Comparison of ENCODE assay signal across 1 cellular context in the genomic region with DNA sequence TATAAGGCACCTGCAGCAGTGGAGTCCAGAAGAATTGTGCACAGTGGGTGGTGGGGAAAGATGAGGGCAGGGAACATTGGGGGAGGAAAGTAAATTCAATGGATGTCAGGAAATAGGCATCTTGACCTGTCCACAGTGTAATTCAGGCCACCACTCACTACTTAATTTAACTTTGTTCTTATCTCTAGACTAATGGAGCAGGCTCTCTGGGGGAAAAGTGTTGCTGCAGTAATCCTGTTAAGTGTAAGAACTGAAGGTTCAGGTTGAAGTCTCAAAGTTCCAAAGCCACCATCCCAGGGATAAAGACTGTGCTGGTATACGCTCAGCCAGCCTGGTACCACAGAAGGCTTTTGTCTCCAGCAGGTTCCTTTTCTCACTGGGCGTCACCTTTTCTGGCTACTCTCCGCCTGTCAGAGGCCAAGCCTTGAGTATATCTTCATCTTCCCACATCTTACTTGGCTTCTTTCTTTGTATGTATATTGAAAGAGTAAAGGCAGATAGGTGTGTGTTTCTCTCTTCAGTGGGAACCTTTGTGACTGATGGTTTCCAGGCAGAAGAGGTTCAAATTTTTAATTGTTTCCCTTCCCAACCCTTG.
TF ChIP-seq lines count a peak whose summit lies in the region.

No MANE protein-coding gene starts in this region.

TF ChIP-seq in GM23338, 12 proteins besides CTCF, POLR2A, EP300 and RAD21 (continued from another document):
- TF ChIP-seq, protein P1, sequence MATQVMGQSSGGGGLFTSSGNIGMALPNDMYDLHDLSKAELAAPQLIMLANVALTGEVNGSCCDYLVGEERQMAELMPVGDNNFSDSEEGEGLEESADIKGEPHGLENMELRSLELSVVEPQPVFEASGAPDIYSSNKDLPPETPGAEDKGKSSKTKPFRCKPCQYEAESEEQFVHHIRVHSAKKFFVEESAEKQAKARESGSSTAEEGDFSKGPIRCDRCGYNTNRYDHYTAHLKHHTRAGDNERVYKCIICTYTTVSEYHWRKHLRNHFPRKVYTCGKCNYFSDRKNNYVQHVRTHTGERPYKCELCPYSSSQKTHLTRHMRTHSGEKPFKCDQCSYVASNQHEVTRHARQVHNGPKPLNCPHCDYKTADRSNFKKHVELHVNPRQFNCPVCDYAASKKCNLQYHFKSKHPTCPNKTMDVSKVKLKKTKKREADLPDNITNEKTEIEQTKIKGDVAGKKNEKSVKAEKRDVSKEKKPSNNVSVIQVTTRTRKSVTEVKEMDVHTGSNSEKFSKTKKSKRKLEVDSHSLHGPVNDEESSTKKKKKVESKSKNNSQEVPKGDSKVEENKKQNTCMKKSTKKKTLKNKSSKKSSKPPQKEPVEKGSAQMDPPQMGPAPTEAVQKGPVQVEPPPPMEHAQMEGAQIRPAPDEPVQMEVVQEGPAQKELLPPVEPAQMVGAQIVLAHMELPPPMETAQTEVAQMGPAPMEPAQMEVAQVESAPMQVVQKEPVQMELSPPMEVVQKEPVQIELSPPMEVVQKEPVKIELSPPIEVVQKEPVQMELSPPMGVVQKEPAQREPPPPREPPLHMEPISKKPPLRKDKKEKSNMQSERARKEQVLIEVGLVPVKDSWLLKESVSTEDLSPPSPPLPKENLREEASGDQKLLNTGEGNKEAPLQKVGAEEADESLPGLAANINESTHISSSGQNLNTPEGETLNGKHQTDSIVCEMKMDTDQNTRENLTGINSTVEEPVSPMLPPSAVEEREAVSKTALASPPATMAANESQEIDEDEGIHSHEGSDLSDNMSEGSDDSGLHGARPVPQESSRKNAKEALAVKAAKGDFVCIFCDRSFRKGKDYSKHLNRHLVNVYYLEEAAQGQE (IDR thresholded peaks at IDR 0.05; ENCODE audit: unreplicated experiment) = no peak
- TF ChIP-seq ZNF114 (CRISPR knock-in tag; IDR thresholded peaks at IDR 0.05) (no peak), NANOG (IDR thresholded peaks at IDR 0.05; ENCODE audit: borderline replicate concordance) (no peak), EZH2 (IDR thresholded peaks at IDR 0.05; ENCODE audit: low read depth, unreplicated experiment) (no peak), EZH2phosphoT487 (IDR thresholded peaks at IDR 0.05; ENCODE audit: unreplicated experiment) (no peak), ZNF331 (CRISPR knock-in tag; IDR thresholded peaks at IDR 0.05; ENCODE audit: low read depth) (no peak), JUNB (IDR thresholded peaks at IDR 0.05; ENCODE audit: unreplicated experiment) (no peak)
- TF ChIP-seq, protein P2, sequence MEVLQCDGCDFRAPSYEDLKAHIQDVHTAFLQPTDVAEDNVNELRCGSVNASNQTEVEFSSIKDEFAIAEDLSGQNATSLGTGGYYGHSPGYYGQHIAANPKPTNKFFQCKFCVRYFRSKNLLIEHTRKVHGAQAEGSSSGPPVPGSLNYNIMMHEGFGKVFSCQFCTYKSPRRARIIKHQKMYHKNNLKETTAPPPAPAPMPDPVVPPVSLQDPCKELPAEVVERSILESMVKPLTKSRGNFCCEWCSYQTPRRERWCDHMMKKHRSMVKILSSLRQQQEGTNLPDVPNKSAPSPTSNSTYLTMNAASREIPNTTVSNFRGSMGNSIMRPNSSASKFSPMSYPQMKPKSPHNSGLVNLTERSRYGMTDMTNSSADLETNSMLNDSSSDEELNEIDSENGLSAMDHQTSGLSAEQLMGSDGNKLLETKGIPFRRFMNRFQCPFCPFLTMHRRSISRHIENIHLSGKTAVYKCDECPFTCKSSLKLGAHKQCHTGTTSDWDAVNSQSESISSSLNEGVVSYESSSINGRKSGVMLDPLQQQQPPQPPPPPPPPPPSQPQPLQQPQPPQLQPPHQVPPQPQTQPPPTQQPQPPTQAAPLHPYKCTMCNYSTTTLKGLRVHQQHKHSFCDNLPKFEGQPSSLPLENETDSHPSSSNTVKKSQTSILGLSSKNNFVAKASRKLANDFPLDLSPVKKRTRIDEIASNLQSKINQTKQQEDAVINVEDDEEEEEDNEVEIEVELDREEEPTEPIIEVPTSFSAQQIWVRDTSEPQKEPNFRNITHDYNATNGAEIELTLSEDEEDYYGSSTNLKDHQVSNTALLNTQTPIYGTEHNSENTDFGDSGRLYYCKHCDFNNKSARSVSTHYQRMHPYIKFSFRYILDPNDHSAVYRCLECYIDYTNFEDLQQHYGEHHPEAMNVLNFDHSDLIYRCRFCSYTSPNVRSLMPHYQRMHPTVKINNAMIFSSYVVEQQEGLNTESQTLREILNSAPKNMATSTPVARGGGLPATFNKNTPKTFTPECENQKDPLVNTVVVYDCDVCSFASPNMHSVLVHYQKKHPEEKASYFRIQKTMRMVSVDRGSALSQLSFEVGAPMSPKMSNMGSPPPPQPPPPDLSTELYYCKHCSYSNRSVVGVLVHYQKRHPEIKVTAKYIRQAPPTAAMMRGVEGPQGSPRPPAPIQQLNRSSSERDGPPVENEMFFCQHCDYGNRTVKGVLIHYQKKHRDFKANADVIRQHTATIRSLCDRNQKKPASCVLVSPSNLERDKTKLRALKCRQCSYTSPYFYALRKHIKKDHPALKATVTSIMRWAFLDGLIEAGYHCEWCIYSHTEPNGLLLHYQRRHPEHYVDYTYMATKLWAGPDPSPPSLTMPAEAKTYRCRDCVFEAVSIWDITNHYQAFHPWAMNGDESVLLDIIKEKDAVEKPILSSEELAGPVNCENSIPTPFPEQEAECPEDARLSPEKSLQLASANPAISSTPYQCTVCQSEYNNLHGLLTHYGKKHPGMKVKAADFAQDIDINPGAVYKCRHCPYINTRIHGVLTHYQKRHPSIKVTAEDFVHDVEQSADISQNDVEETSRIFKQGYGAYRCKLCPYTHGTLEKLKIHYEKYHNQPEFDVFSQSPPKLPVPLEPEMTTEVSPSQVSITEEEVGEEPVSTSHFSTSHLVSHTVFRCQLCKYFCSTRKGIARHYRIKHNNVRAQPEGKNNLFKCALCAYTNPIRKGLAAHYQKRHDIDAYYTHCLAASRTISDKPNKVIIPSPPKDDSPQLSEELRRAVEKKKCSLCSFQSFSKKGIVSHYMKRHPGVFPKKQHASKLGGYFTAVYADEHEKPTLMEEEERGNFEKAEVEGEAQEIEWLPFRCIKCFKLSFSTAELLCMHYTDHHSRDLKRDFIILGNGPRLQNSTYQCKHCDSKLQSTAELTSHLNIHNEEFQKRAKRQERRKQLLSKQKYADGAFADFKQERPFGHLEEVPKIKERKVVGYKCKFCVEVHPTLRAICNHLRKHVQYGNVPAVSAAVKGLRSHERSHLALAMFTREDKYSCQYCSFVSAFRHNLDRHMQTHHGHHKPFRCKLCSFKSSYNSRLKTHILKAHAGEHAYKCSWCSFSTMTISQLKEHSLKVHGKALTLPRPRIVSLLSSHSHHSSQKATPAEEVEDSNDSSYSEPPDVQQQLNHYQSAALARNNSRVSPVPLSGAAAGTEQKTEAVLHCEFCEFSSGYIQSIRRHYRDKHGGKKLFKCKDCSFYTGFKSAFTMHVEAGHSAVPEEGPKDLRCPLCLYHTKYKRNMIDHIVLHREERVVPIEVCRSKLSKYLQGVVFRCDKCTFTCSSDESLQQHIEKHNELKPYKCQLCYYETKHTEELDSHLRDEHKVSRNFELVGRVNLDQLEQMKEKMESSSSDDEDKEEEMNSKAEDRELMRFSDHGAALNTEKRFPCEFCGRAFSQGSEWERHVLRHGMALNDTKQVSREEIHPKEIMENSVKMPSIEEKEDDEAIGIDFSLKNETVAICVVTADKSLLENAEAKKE (CRISPR knock-in tag; IDR thresholded peaks at IDR 0.05) = no peak
- TF ChIP-seq, protein P3, sequence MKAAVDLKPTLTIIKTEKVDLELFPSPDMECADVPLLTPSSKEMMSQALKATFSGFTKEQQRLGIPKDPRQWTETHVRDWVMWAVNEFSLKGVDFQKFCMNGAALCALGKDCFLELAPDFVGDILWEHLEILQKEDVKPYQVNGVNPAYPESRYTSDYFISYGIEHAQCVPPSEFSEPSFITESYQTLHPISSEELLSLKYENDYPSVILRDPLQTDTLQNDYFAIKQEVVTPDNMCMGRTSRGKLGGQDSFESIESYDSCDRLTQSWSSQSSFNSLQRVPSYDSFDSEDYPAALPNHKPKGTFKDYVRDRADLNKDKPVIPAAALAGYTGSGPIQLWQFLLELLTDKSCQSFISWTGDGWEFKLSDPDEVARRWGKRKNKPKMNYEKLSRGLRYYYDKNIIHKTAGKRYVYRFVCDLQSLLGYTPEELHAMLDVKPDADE (IDR thresholded peaks at IDR 0.05) = no peak
